8 cellular contexts compared by ENCODE assay signal in genomic region chr7:150406565-150407421, GRCh38. TPM values are rescaled to one million over a fixed set of nuclear protein-coding genes. Genes with fewer than 3 reads are reported as not detected.
A peak's percentile ranks its signal among the peaks of the same experiment; 100 is the strongest.
DNase-seq lines count a peak whose midpoint lies in the region; ATAC-seq lines count a peak whose summit lies in the region.

No MANE protein-coding gene starts in this region.

- peaks cover 39% of the 10 kb centered on the region for H3K4me1 Mint-ChIP-seq in activated CD4-positive, alpha-beta memory T cell treated with anti-CD3 and anti-CD28 coated beads, Interleukin-2, amount 10 ng/mL, durations not matched to agents 7 days and 5 days

- ATAC-seq in GM19452 (IDR thresholded peaks at IDR 0.05; ENCODE audit: unreplicated experiment) (peak; percentile 54), HG03460 (IDR thresholded peaks at IDR 0.05; ENCODE audit: unreplicated experiment) (peak; percentile 65)

- H3K9me3 Mint-ChIP-seq in activated CD4-positive, alpha-beta memory T cell treated with anti-CD3 and anti-CD28 coated beads, Interleukin-2, amount 10 ng/mL, durations not matched to agents 7 days and 5 days: no peaks in the 10 kb centered on the region

- H3K27me3 Mint-ChIP-seq in activated CD4-positive, alpha-beta memory T cell treated with anti-CD3 and anti-CD28 coated beads, Interleukin-2, amount 10 ng/mL, durations not matched to agents 7 days and 5 days: no peaks in the 10 kb centered on the region

- H3K4me3 ChIP-seq in iPS-15b (ENCODE audit: low read depth, low read length): peak overlapping the region; percentile 68

- peaks cover 33% of the 10 kb centered on the region for H3K4me1 ChIP-seq in iPS-15b (ENCODE audit: control insufficient read depth, insufficient read depth, low read length)

- H3K27ac Mint-ChIP-seq in activated CD4-positive, alpha-beta memory T cell treated with anti-CD3 and anti-CD28 coated beads, Interleukin-2, amount 10 ng/mL, durations not matched to agents 7 days and 5 days: peak overlapping the region; percentile 84

- no peaks in the 10 kb centered on the region for H3K9me3 ChIP-seq in iPS-15b (ENCODE audit: control insufficient read depth, insufficient read depth, low read length)

- no peaks in the 10 kb centered on the region for H3K27me3 ChIP-seq in iPS-15b (ENCODE audit: control insufficient read depth, insufficient read depth, low read length)

- peaks cover 22% of the 10 kb centered on the region for H3K36me3 ChIP-seq in iPS-15b (ENCODE audit: control insufficient read depth, insufficient read depth, low read length)

- DNase-seq in Caki2 (ENCODE audit: low read depth) (peak; percentile 69), 8988T (no peak), COLO668 (lab: John Stamatoyannopoulos, UW; ENCODE audit: unreplicated experiment) (no peak)
- DNase-seq in activated CD4-positive, alpha-beta memory T cell treated with anti-CD3 and anti-CD28 coated beads, Interleukin-2, amount 10 ng/mL, durations not matched to agents 7 days and 5 days: peak; percentile 58
- peak; percentile 30 for DNase-seq in stimulated activated CD4-positive, alpha-beta T cell treated with anti-CD3 and anti-CD28 coated beads, Interleukin-4, amount 100 ng/mL, for 1 hour

- H3K4me3 Mint-ChIP-seq in activated CD4-positive, alpha-beta memory T cell treated with anti-CD3 and anti-CD28 coated beads, Interleukin-2, amount 10 ng/mL, durations not matched to agents 7 days and 5 days: peak overlapping the region; percentile 86

- peaks cover 25% of the 10 kb centered on the region for H3K36me3 Mint-ChIP-seq in activated CD4-positive, alpha-beta memory T cell treated with anti-CD3 and anti-CD28 coated beads, Interleukin-2, amount 10 ng/mL, durations not matched to agents 7 days and 5 days (ENCODE audit: low read depth)

- CTCF ChIA-PET in activated CD4-positive, alpha-beta memory T cell treated with anti-CD3 and anti-CD28 coated beads, Interleukin-2, amount 10 ng/mL, durations not matched to agents 7 days and 5 days (lab: Charles Lee): interaction anchor here (0.8 to 2.9 kb wide), 17 partner anchors 10 to 372 kb away, joined by 3 to 12 read pairs (median 4); partner anchors contain the start of genes GIMAP1 and REPIN1

- no peak overlapping the region for H3K9ac ChIP-seq in iPS-15b (ENCODE audit: low read depth, low read length)

- in situ Hi-C loops in Caki2 (cut with HindIII; ENCODE audit: low pct_unique_long_range_greater_than_20kb, low sequenced_read_pairs): no loop called here

- POLR2A ChIA-PET in activated CD4-positive, alpha-beta memory T cell treated with anti-CD3 and anti-CD28 coated beads, Interleukin-2, amount 10 ng/mL, durations not matched to agents 7 days and 5 days (lab: Charles Lee): interaction anchor here (0.8 to 4.9 kb wide), 24 partner anchors 10 to 652 kb away, joined by 3 to 41 read pairs (median 4); partner anchors contain the start of genes ACTR3C, GIMAP7, GIMAP8 and LRRC61

RNA-seq across cellular contexts. Expression of gene ZNF775, which starts 27.7 kb away (rescaled TPM):
- total RNA-seq in Caki2 (2014; rRNA removed; shearing (Covaris generic); ENCODE audit: low replicate concordance): 8.6 and 10.2 TPM in 2 replicates
- total RNA-seq in activated CD4-positive, alpha-beta memory T cell treated with anti-CD3 and anti-CD28 coated beads, Interleukin-2, amount 10 ng/mL, durations not matched to agents 7 days and 5 days: 1 to 10 TPM; 6.4 to 7.1 TPM

RNA-seq across cellular contexts. Expression of gene REPIN1, which starts 38.2 kb away (rescaled TPM):
- total RNA-seq in Caki2 (2014; rRNA removed; shearing (Covaris generic); ENCODE audit: low replicate concordance): 86.1 and 89.8 TPM in 2 replicates
- total RNA-seq in activated CD4-positive, alpha-beta memory T cell treated with anti-CD3 and anti-CD28 coated beads, Interleukin-2, amount 10 ng/mL, durations not matched to agents 7 days and 5 days: 10 to 100 TPM; 42.9 to 45.9 TPM

RNA-seq across cellular contexts. Expression of gene GIMAP8, which starts 43.6 kb away (rescaled TPM):
- not detected in 2 replicates for total RNA-seq in Caki2 (2014; rRNA removed; shearing (Covaris generic); ENCODE audit: low replicate concordance)
- total RNA-seq in activated CD4-positive, alpha-beta memory T cell treated with anti-CD3 and anti-CD28 coated beads, Interleukin-2, amount 10 ng/mL, durations not matched to agents 7 days and 5 days: 10 to 100 TPM; 25.1 to 26.4 TPM

Comparison
In these comparisons a context has a peak if more than half of its experiments do, and no peak if none do; other contexts are left out.
1. DNase-seq: peak in Caki2 (single experiment), activated CD4-positive, alpha-beta memory T cell treated with anti-CD3 and anti-CD28 coated beads, Interleukin-2, amount 10 ng/mL, durations not matched to agents 7 days and 5 days (single experiment) and stimulated activated CD4-positive, alpha-beta T cell treated with anti-CD3 and anti-CD28 coated beads, Interleukin-4, amount 100 ng/mL, for 1 hour (single experiment); none in 8988T (single experiment) and COLO668 (single experiment).
2. RNA of gene GIMAP8, which starts 43.6 kb away (total RNA-seq): 25.1 to 26.4 TPM in activated CD4-positive, alpha-beta memory T cell treated with anti-CD3 and anti-CD28 coated beads, Interleukin-2, amount 10 ng/mL, durations not matched to agents 7 days and 5 days; not detected in Caki2; every median in the first group is over 10 times any median in the second.